In genomic region chr13:97339019-97339988, GRCh38 we compare ENCODE assay signal across 10 cellular contexts.
DNase-seq lines count a peak whose midpoint lies in the region; ATAC-seq and TF ChIP-seq lines count a peak whose summit lies in the region.
"Had no signal": no experiment of that assay in that cellular context is flagged by ENCODE, and none has a peak within 500 bp of the region (broad histone marks: within the 10 kb centered on the region; RNA-seq: fewer than 3 reads in every experiment).

No MANE protein-coding gene starts in this region.

- no peak overlapping the region for H3K4me3 Mint-ChIP-seq in activated CD8-positive, alpha-beta T cell treated with anti-CD3 and anti-CD28 coated beads for 36 hours

- TF ChIP-seq EP300 in SK-N-SH (IDR thresholded peaks at IDR 0.05; ENCODE audit: borderline replicate concordance in 1 of 2, low read depth in 1 of 2, low read length in 1 of 2): no peak

- CTCF ChIA-PET in SK-N-SH (lab: Yijun Ruan, JAX): interaction anchor here (12.4 kb wide), 1 partner anchor 229 kb away, joined by 194 read pairs; no protein-coding TSS in a partner anchor
- CTCF ChIA-PET in activated CD8-positive, alpha-beta T cell treated with anti-CD3 and anti-CD28 coated beads for 36 hours (lab: Charles Lee): interaction anchor here (9.0 kb wide), 1 partner anchor 229 kb away, joined by 109 read pairs; no protein-coding TSS in a partner anchor

- TF ChIP-seq CTCF in AG09319 (IDR thresholded peaks at IDR 0.05; ENCODE audit: low read depth, low read length) (no peak), SK-N-SH (IDR thresholded peaks at IDR 0.05) (no peak)
- TF ChIP-seq CTCF in activated CD8-positive, alpha-beta T cell treated with anti-CD3 and anti-CD28 coated beads for 36 hours (IDR thresholded peaks at IDR 0.05): no peak

- no peaks in the 10 kb centered on the region for H3K27me3 Mint-ChIP-seq in activated CD8-positive, alpha-beta T cell treated with anti-CD3 and anti-CD28 coated beads for 36 hours

- no peak overlapping the region for H3K4me3 ChIP-seq in SK-N-SH (ENCODE audit: low read depth in 2 of 2, low read length in 1 of 2)

- intact Hi-C loops in activated CD8-positive, alpha-beta T cell treated with anti-CD3 and anti-CD28 coated beads for 36 hours (cut with micrococcal nuclease): no loop called here

- peaks cover 37 to 65% of the 10 kb centered on the region in 2 experiments for H3K36me3 ChIP-seq in SK-N-SH (replicated peaks in 1 of 2; ENCODE audit: control insufficient read depth in 1 of 2, insufficient read depth in 2 of 2, low read length in 1 of 2)

- no peaks in the 10 kb centered on the region for H3K36me3 Mint-ChIP-seq in activated CD8-positive, alpha-beta T cell treated with anti-CD3 and anti-CD28 coated beads for 36 hours (ENCODE audit: low read depth)

- H3K9ac ChIP-seq in SK-N-SH: peak overlapping the region; percentile 2; the same call in 1 of the 2 replicates

- 70% methylated on average over 21 of the region's 21 CpGs for WGBS in SK-N-SH (ENCODE audit: low lambda C conversion rate)

- no peak for ATAC-seq in HG02885 (IDR thresholded peaks at IDR 0.05; ENCODE audit: poor library complexity, unreplicated experiment)
- no peak for ATAC-seq in activated CD8-positive, alpha-beta T cell treated with anti-CD3 and anti-CD28 coated beads for 36 hours

- no peaks in the 10 kb centered on the region for H3K9me3 Mint-ChIP-seq in activated CD8-positive, alpha-beta T cell treated with anti-CD3 and anti-CD28 coated beads for 36 hours

- peaks cover 8% of the 10 kb centered on the region for H3K4me1 Mint-ChIP-seq in activated CD8-positive, alpha-beta T cell treated with anti-CD3 and anti-CD28 coated beads for 36 hours (ENCODE audit: low read depth)

- peaks cover 94% of the 10 kb centered on the region for H3K79me2 ChIP-seq in SK-N-SH (ENCODE audit: insufficient read depth)

- POLR2A ChIA-PET in SK-N-SH (lab: Yijun Ruan, JAX): no interaction called here
- POLR2A ChIA-PET in activated CD8-positive, alpha-beta T cell treated with anti-CD3 and anti-CD28 coated beads for 36 hours (lab: Charles Lee): no interaction called here

- no peak for TF ChIP-seq RAD21 in SK-N-SH (IDR thresholded peaks at IDR 0.05; ENCODE audit: low read length)

- H3F3A ChIP-seq in SK-N-SH (replicated peaks; ENCODE audit: insufficient read depth): peaks cover 41% of the 10 kb centered on the region

- H4K20me1 ChIP-seq in SK-N-SH (ENCODE audit: insufficient read depth): no peaks in the 10 kb centered on the region

- peak overlapping the region; percentile 0 to 61 for H3K27ac ChIP-seq in SK-N-SH (ENCODE audit: low read depth in 2 of 2, low read length in 1 of 2)

- H3K27me3 ChIP-seq in SK-N-SH (ENCODE audit: insufficient read depth): no peaks in the 10 kb centered on the region

- no peaks in the 10 kb centered on the region for H3K9me3 ChIP-seq in SK-N-SH

- DNase-seq in AG09319 (ENCODE audit: extremely low read depth, low read depth): peak; percentile 83
- no peak for DNase-seq in SK-N-SH
- peak; percentile 84 for DNase-seq in fibroblast of the conjunctiva (ENCODE audit: low read depth)
- peak; percentile 72 for DNase-seq in pons (ENCODE audit: low spot score)
- DNase-seq in H4 (ENCODE audit: low spot score): no peak
- no peak for DNase-seq in NCI-H1436 (lab: John Stamatoyannopoulos, UW)
- DNase-seq in activated CD8-positive, alpha-beta T cell treated with anti-CD3 and anti-CD28 coated beads for 36 hours: no peak
- DNase-seq: activated CD8-positive, alpha-beta memory T cell treated with anti-CD3 and anti-CD28 coated beads for 24 hours; NCI-H2029 had no signal

- no peak overlapping the region for H3K27ac Mint-ChIP-seq in activated CD8-positive, alpha-beta T cell treated with anti-CD3 and anti-CD28 coated beads for 36 hours

- H3K4me2 ChIP-seq in SK-N-SH: peak overlapping the region; percentile 29; the same call in 1 of the 2 replicates

- H2AFZ ChIP-seq in SK-N-SH (ENCODE audit: low read depth): no peak overlapping the region

- H3K4me1 ChIP-seq in SK-N-SH (ENCODE audit: control insufficient read depth in 1 of 2, insufficient read depth in 2 of 2, low read depth in 1 of 2, low read length in 1 of 2): peaks cover 10 to 23% of the 10 kb centered on the region in 2 experiments; a peak in 3 of 4 replicates

- no peaks in the 10 kb centered on the region for H3K9me2 ChIP-seq in SK-N-SH

TF ChIP-seq in SK-N-SH, 30 proteins besides CTCF, POLR2A, EP300 and RAD21:
- TF ChIP-seq MAX (IDR thresholded peaks at IDR 0.05; ENCODE audit: low read depth) (no peak), NFIC (IDR thresholded peaks at IDR 0.05; ENCODE audit: borderline replicate concordance) (peak; percentile 28; the same call in 1 of the 2 replicates), TAF1 (IDR thresholded peaks at IDR 0.05; ENCODE audit: borderline replicate concordance, low read depth, low read length) (no peak), TCF12 (IDR thresholded peaks at IDR 0.05) (peak; percentile 21; the same call in 1 of the 2 replicates), TEAD4 (IDR thresholded peaks at IDR 0.05; ENCODE audit: borderline replicate concordance, insufficient read depth) (no peak), JUND (IDR thresholded peaks at IDR 0.05) (0 out of 2 replicates have a peak, but pooled peaks have one; percentile 7), PBX3 (IDR thresholded peaks at IDR 0.05) (peak; percentile 21), POLR2AphosphoS5 (IDR thresholded peaks at IDR 0.05; ENCODE audit: low read depth, low read length) (no peak)
TF ChIP-seq in SK-N-SH: peak in this region for 4.

Comparison
In these comparisons a context has a peak if more than half of its experiments do, and no peak if none do; other contexts are left out.
1. DNase-seq: peak in AG09319 (single experiment), fibroblast of the conjunctiva (single experiment) and pons (single experiment); none in SK-N-SH (single experiment), H4 (single experiment), NCI-H1436 (single experiment) and activated CD8-positive, alpha-beta T cell treated with anti-CD3 and anti-CD28 coated beads for 36 hours (single experiment).